Comparison of ENCODE assay signal across 12 cellular contexts in the genomic region with DNA sequence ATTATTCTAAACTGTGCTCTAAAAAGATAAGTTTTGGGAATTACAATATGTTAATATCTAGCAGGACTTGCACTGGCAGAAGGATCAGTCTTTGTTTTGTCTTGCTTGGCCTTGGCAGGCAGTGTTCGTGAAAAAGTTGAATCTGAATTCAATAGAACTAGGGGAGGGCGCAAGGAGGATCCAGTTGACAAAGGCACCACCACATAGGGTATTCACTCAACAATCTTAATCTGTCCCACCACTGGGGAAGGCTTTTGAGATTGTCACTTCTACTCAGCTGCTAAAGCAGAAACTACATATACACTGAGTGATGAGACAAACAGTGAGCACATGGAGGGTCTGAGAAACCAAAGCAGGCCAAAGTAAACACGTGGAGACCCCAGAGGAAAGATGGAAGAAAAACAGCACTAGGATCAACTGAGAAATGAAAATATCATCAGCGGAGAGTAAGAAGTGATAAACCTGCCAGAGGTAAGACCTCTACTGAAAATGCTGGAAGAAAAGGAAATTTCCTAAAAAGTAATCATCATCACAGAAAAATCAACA. TPM values are rescaled to one million over a fixed set of nuclear protein-coding genes. Genes with fewer than 3 reads are reported as not detected.
DNase-seq lines count a peak whose midpoint lies in the region; ATAC-seq, FAIRE-seq and TF ChIP-seq lines count a peak whose summit lies in the region.
"Had no signal": no experiment of that assay in that cellular context is flagged by ENCODE, and none has a peak within 500 bp of the region (broad histone marks: within the 10 kb centered on the region; RNA-seq: fewer than 3 reads in every experiment).

No MANE protein-coding gene starts in this region.

- DNase-seq in CD8-positive, alpha-beta memory T cell: no peak
- DNase-seq in HFFc6 (no peak), K562 (ENCODE audit: extremely low read depth in 1 of 4, low spot score in 3 of 4) (peak in 1 of 4 experiments; percentile 38), nephron progenitor cell (no peak), pancreas (no peak), LoVo (ENCODE audit: low spot score) (no peak), body of pancreas (no peak), C1 segment of cervical spinal cord (lab: John Stamatoyannopoulos, UW) (no peak)
- DNase-seq: activated CD4-positive, alpha-beta T cell treated with anti-CD3 and anti-CD28 coated beads, Interleukin-2, amount 50 U/mL, for 1 hour; DMS53; NCI-H1930 had no signal

- CTCF ChIA-PET in CD8-positive, alpha-beta memory T cell (lab: Charles Lee): no interaction called here
- CTCF ChIA-PET in K562 (lab: Yijun Ruan, JAX; ENCODE audit: low intra/inter-chr PET ratio): no interaction called here

- no peak overlapping the region for H3K4me3 ChIP-seq in CD8-positive, alpha-beta memory T cell (ENCODE audit: low read length)
- peak overlapping the region; percentile 90 for H3K4me3 ChIP-seq in K562
- H3K4me3 ChIP-seq in pancreas: no peak overlapping the region
- no peak overlapping the region for H3K4me3 ChIP-seq in body of pancreas

- H2AFZ ChIP-seq in K562 (ENCODE audit: low read depth, low read length): no peak overlapping the region

- TF ChIP-seq CTCF in HFFc6 (IDR thresholded peaks at IDR 0.05) (no peak), K562 (IDR thresholded peaks at IDR 0.05 in 2 of 3, conservative IDR thresholded peaks at IDR 0.05 in 1 of 3; ENCODE audit: insufficient read depth in 2 of 3, low read depth in 1 of 3, low read length in 3 of 3) (no peak), nephron progenitor cell (IDR thresholded peaks at IDR 0.05) (no peak), pancreas (IDR thresholded peaks at IDR 0.05) (no peak), body of pancreas (IDR thresholded peaks at IDR 0.05) (no peak)

- no peak for TF ChIP-seq RAD21 in K562 (CRISPR knock-in tag; conservative IDR thresholded peaks at IDR 0.05 in 1 of 2, IDR thresholded peaks at IDR 0.05 in 1 of 2)

- 19% methylated on average over 4 of the region's 4 CpGs for WGBS in K562 (ENCODE audit: insufficient coverage, low coverage, missing lambda C conversion rate)
- 61 to 65% methylated on average over 4 of the region's 4 CpGs for WGBS in pancreas, 2 donors
- 59 to 65% methylated on average over 4 of the region's 4 CpGs for WGBS in body of pancreas, 2 donors

- TF ChIP-seq EP300 in K562 (IDR thresholded peaks at IDR 0.05; ENCODE audit: low read length): no peak

- H3K9me3 ChIP-seq in CD8-positive, alpha-beta memory T cell (ENCODE audit: low read length): no peaks in the 10 kb centered on the region
- H3K9me3 ChIP-seq in K562 (replicated peaks; ENCODE audit: control insufficient read depth, insufficient read depth, low read depth, low read length) (no peaks in the 10 kb centered on the region), pancreas (no peaks in the 10 kb centered on the region), body of pancreas (no peaks in the 10 kb centered on the region)

- TF ChIP-seq POLR2A in K562 (conservative IDR thresholded peaks at IDR 0.05) (no peak), body of pancreas (IDR thresholded peaks at IDR 0.05) (no peak)

- ATAC-seq in K562 (peak; percentile 11), pancreas (no peak), body of pancreas (no peak)

- peak overlapping the region; percentile 11 to 98 (median 68) for H3K4me3 Mint-ChIP-seq in CD8-positive, alpha-beta memory T cell
- H3K4me3 Mint-ChIP-seq in HFFc6 (peak overlapping the region; percentile 94), nephron progenitor cell (peak overlapping the region; percentile 97)

- in situ Hi-C loops in K562 (cut with MboI): no loop called here

- intact Hi-C loops in K562 (cut with micrococcal nuclease): no loop called here
- intact Hi-C loops in pancreas (cut with DNase I): no loop called here
- intact Hi-C loops in body of pancreas (cut with DNase I): no loop called here

- H3K4me1 ChIP-seq in CD8-positive, alpha-beta memory T cell (ENCODE audit: insufficient read depth, low read length): peaks cover 17% of the 10 kb centered on the region
- H3K4me1 ChIP-seq in K562 (replicated peaks in 1 of 2; ENCODE audit: control insufficient read depth in 2 of 2, insufficient read depth in 2 of 2, low read length in 2 of 2) (peaks cover 23 to 38% of the 10 kb centered on the region in 2 experiments), pancreas (peaks cover 21 to 36% (median 23%) of the 10 kb centered on the region in 3 donors), body of pancreas (peaks cover 47% of the 10 kb centered on the region)

- H3K9me3 Mint-ChIP-seq in CD8-positive, alpha-beta memory T cell: no peaks in the 10 kb centered on the region
- H3K9me3 Mint-ChIP-seq in HFFc6 (no peaks in the 10 kb centered on the region), nephron progenitor cell (no peaks in the 10 kb centered on the region)

- peaks cover 12% of the 10 kb centered on the region; the same call in 1 of the 2 replicates for H4K20me1 ChIP-seq in K562 (replicated peaks; ENCODE audit: control insufficient read depth, insufficient read depth, low read length)

- BruUV-seq in K562 (replicated peaks; lab: Mats Ljungman, UMichigan): no TSS peak

- peaks cover 0 to 7% (median 0%) of the 10 kb centered on the region in 3 donors for H3K36me3 Mint-ChIP-seq in CD8-positive, alpha-beta memory T cell
- H3K36me3 Mint-ChIP-seq in HFFc6 (ENCODE audit: low read depth) (no peaks in the 10 kb centered on the region), nephron progenitor cell (ENCODE audit: low read depth) (peaks cover 13% of the 10 kb centered on the region)

- peak overlapping the region; percentile 53 to 70; a peak in 3 of 4 replicates for H3K9ac ChIP-seq in K562 (ENCODE audit: insufficient read depth in 1 of 2, low read depth in 2 of 2, low read length in 2 of 2)

- no peaks in the 10 kb centered on the region for H3K36me3 ChIP-seq in CD8-positive, alpha-beta memory T cell (ENCODE audit: insufficient read depth, low read length)
- H3K36me3 ChIP-seq in K562 (ENCODE audit: control insufficient read depth, insufficient read depth, low read length) (peaks cover 3% of the 10 kb centered on the region; the same call in 1 of the 3 replicates), pancreas (no peaks in the 10 kb centered on the region), body of pancreas (replicated peaks in 1 of 2; ENCODE audit: insufficient read depth in 1 of 2, low read depth in 2 of 2) (no peaks in the 10 kb centered on the region)

- POLR2A ChIA-PET in CD8-positive, alpha-beta memory T cell (lab: Charles Lee): no interaction called here
- POLR2A ChIA-PET in K562 (lab: Yijun Ruan, JAX): interaction anchor here (1.4 to 2.1 kb wide), 3 partner anchors 9 to 28 kb away, joined by 5 to 6 read pairs (median 5); a partner anchor contains a TSS

- no peaks in the 10 kb centered on the region for H3K27me3 ChIP-seq in CD8-positive, alpha-beta memory T cell (ENCODE audit: insufficient read depth, low read length, poor library complexity, severe bottlenecking)
- H3K27me3 ChIP-seq in K562 (ENCODE audit: control insufficient read depth in 2 of 2, insufficient read depth in 2 of 2, low read length in 2 of 2) (no peaks in the 10 kb centered on the region), pancreas (no peaks in the 10 kb centered on the region), body of pancreas (no peaks in the 10 kb centered on the region)

- H3K27me3 Mint-ChIP-seq in CD8-positive, alpha-beta memory T cell: no peaks in the 10 kb centered on the region
- H3K27me3 Mint-ChIP-seq in HFFc6 (ENCODE audit: insufficient read depth): no peaks in the 10 kb centered on the region
- H3K27me3 Mint-ChIP-seq in nephron progenitor cell (ENCODE audit: low read depth, poor library complexity): peaks cover 3% of the 10 kb centered on the region

- peak overlapping the region in 5 of 8 donors; percentile 1 to 74 (median 38) for H3K27ac Mint-ChIP-seq in CD8-positive, alpha-beta memory T cell
- H3K27ac Mint-ChIP-seq in HFFc6: no peak overlapping the region
- H3K27ac Mint-ChIP-seq in nephron progenitor cell: no peak overlapping the region

- peaks cover 68% of the 10 kb centered on the region for H3K79me2 ChIP-seq in K562 (ENCODE audit: control insufficient read depth, insufficient read depth, low read length)

- peak; percentile 40 for FAIRE-seq in K562 (lab: Jason Lieb, UNC)
- no peak for FAIRE-seq in pancreas (lab: Jason Lieb, UNC)

- no peak overlapping the region for H3K27ac ChIP-seq in CD8-positive, alpha-beta memory T cell (ENCODE audit: low read depth, low read length)
- H3K27ac ChIP-seq in K562 (ENCODE audit: extremely low read depth, low read depth, low read length): peak overlapping the region; percentile 85
- no peak overlapping the region for H3K27ac ChIP-seq in pancreas
- H3K27ac ChIP-seq in body of pancreas: no peak overlapping the region
- H3K27ac ChIP-seq: HL-60 had no signal

- H3K4me2 ChIP-seq in K562 (ENCODE audit: insufficient read depth, low read length): peak overlapping the region; percentile 75

- peaks cover 39 to 52% (median 47%) of the 10 kb centered on the region in 3 donors for H3K4me1 Mint-ChIP-seq in CD8-positive, alpha-beta memory T cell
- H3K4me1 Mint-ChIP-seq in HFFc6 (ENCODE audit: low read depth): peaks cover 48% of the 10 kb centered on the region
- peaks cover 42% of the 10 kb centered on the region for H3K4me1 Mint-ChIP-seq in nephron progenitor cell

- no peaks in the 10 kb centered on the region for H3K9me1 ChIP-seq in K562 (ENCODE audit: control insufficient read depth, insufficient read depth, low read length)

RNA-seq across cellular contexts. Expression of a gene that starts 2.4 kb away (rescaled TPM):
- 10 to 100 TPM; 64.3 to 70.1 TPM for total RNA-seq in CD8-positive, alpha-beta memory T cell
- polyA plus RNA-seq in CD8-positive, alpha-beta memory T cell: 39.8 TPM
- total RNA-seq in HFFc6 (2021; fragmentation: NEBNext Ultra II Directional; extraction: Animal tissue kit (Norgen Biotek cat#: 25700)): 100 to 1,000 TPM; 104 to 117 (median 112) TPM
- total RNA-seq in K562 (2011; cell fraction: chromatin; rRNA removed; ENCODE audit: low replicate concordance): 260 and 308 TPM in 2 replicates
- 392 and 441 TPM in 2 replicates for total RNA-seq in K562 (2011; cell fraction: nucleolus; rRNA removed)
- total RNA-seq in K562 (2011; cell fraction: nucleoplasm; rRNA removed): 458 and 539 TPM in 2 replicates
- total RNA-seq in K562 (2014; rRNA removed) (99.9 and 121 TPM in 2 replicates), K562 (2014; rRNA removed; fragmentation: Illumina TruSeq; extraction: Trizol) (70.4 and 72.1 TPM in 2 replicates), K562 (2015; rRNA removed; fragmentation: Illumina TruSeq; extraction: Trizol) (57.0 and 61.0 TPM in 2 replicates), K562 (2021) (102 and 113 TPM in 2 replicates), pancreas (10 to 100 TPM; 43.9 to 64.2 (median 52.8) TPM), body of pancreas (100 to 1,000 TPM in 1 of 2 donors, 10 to 100 TPM in 1; 87.7 to 130 TPM)
- polyA plus RNA-seq in K562 (2011; rRNA removed) (58.4 and 62.2 TPM in 2 replicates), K562 (2014; fragmentation: Illumina TruSeq; extraction: Trizol) (50.6 and 51.7 TPM in 2 replicates), K562 (2014; fragmentation: Nextera tagmentation; extraction: Ambion mirVana) (10 to 100 TPM; 15.6 to 27.3 TPM), K562 (2014; rRNA removed) (43.8 and 50.9 TPM in 2 replicates), pancreas (10 to 100 TPM; 29.2 to 37.4 TPM)
- polyA plus RNA-seq in K562 (2011; cell fraction: cytosol; rRNA removed): 72.0 and 91.3 TPM in 2 replicates
- 67.5 and 105 TPM in 2 replicates for polyA plus RNA-seq in K562 (2011; cell fraction: nucleus; rRNA removed)
- polyA plus RNA-seq in K562 (2012): 70.1 and 113 TPM in 2 replicates
- 122 and 186 TPM in 2 replicates for polyA minus RNA-seq in K562 (2011; rRNA and poly(A)+ RNA removed)
- polyA minus RNA-seq in K562 (2011; cell fraction: cytosol; rRNA and poly(A)+ RNA removed): 163 and 192 TPM in 2 replicates
- polyA minus RNA-seq in K562 (2011; cell fraction: nucleus; rRNA and poly(A)+ RNA removed): 84.7 and 112 TPM in 2 replicates

RNA-seq across cellular contexts. Expression of a gene that starts 28.2 kb away (rescaled TPM):
- total RNA-seq in CD8-positive, alpha-beta memory T cell: 100 to 1,000 TPM; 334 to 359 TPM
- polyA plus RNA-seq in CD8-positive, alpha-beta memory T cell: 77.2 TPM
- total RNA-seq in HFFc6 (2021; fragmentation: NEBNext Ultra II Directional; extraction: Animal tissue kit (Norgen Biotek cat#: 25700)): 100 to 1,000 TPM; 114 to 150 (median 138) TPM
- total RNA-seq in K562 (2011; cell fraction: chromatin; rRNA removed; ENCODE audit: low replicate concordance): 51.6 and 102 TPM in 2 replicates
- 53.4 and 64.7 TPM in 2 replicates for total RNA-seq in K562 (2011; cell fraction: nucleolus; rRNA removed)
- total RNA-seq in K562 (2011; cell fraction: nucleoplasm; rRNA removed): 48.0 and 83.7 TPM in 2 replicates
- 72.5 and 172 TPM in 2 replicates for total RNA-seq in K562 (2014; rRNA removed)
- total RNA-seq in K562 (2014; rRNA removed; fragmentation: Illumina TruSeq; extraction: Trizol): 123 and 159 TPM in 2 replicates
- total RNA-seq in K562 (2015; rRNA removed; fragmentation: Illumina TruSeq; extraction: Trizol): 102 and 112 TPM in 2 replicates
- 200 and 218 TPM in 2 replicates for total RNA-seq in K562 (2021)
- polyA plus RNA-seq in K562 (2011; rRNA removed): 142 and 160 TPM in 2 replicates
- polyA plus RNA-seq in K562 (2011; cell fraction: cytosol; rRNA removed): 73.9 and 107 TPM in 2 replicates
- polyA plus RNA-seq in K562 (2011; cell fraction: nucleus; rRNA removed): 128 and 152 TPM in 2 replicates
- 139 and 178 TPM in 2 replicates for polyA plus RNA-seq in K562 (2012)
- polyA plus RNA-seq in K562 (2014; fragmentation: Illumina TruSeq; extraction: Trizol): 121 and 146 TPM in 2 replicates
- 100 to 1,000 TPM; 109 to 135 TPM for polyA plus RNA-seq in K562 (2014; fragmentation: Nextera tagmentation; extraction: Ambion mirVana)
- 62.4 and 69.4 TPM in 2 replicates for polyA plus RNA-seq in K562 (2014; rRNA removed)
- 166 and 195 TPM in 2 replicates for polyA minus RNA-seq in K562 (2011; rRNA and poly(A)+ RNA removed)
- 80.8 and 83.8 TPM in 2 replicates for polyA minus RNA-seq in K562 (2011; cell fraction: cytosol; rRNA and poly(A)+ RNA removed)
- 64.9 and 78.0 TPM in 2 replicates for polyA minus RNA-seq in K562 (2011; cell fraction: nucleus; rRNA and poly(A)+ RNA removed)
- 10 to 100 TPM; 36.1 to 57.6 (median 49.6) TPM for total RNA-seq in pancreas
- polyA plus RNA-seq in pancreas: 10 to 100 TPM in 1 of 2 donors, 1 to 10 TPM in 1; 7.9 to 17.8 TPM
- total RNA-seq in body of pancreas: 10 to 100 TPM in 1 of 2 donors, 1 to 10 TPM in 1; 9.2 to 24.6 TPM

RNA-seq across cellular contexts. Expression of a gene that starts 28.4 kb away (rescaled TPM):
- 10 to 100 TPM; 87.9 to 91.9 TPM for total RNA-seq in CD8-positive, alpha-beta memory T cell
- 114 TPM for polyA plus RNA-seq in CD8-positive, alpha-beta memory T cell
- total RNA-seq in HFFc6 (2021; fragmentation: NEBNext Ultra II Directional; extraction: Animal tissue kit (Norgen Biotek cat#: 25700)): 10 to 100 TPM; 62.8 to 77.0 (median 74.3) TPM
- total RNA-seq in K562 (2011; cell fraction: chromatin; rRNA removed; ENCODE audit: low replicate concordance): 58.2 and 95.4 TPM in 2 replicates
- total RNA-seq in K562 (2011; cell fraction: nucleolus; rRNA removed): 32.0 and 35.3 TPM in 2 replicates
- 73.5 and 93.4 TPM in 2 replicates for total RNA-seq in K562 (2011; cell fraction: nucleoplasm; rRNA removed)
- 107 and 123 TPM in 2 replicates for total RNA-seq in K562 (2014; rRNA removed)
- total RNA-seq in K562 (2014; rRNA removed; fragmentation: Illumina TruSeq; extraction: Trizol): 81.7 and 85.8 TPM in 2 replicates
- 56.4 and 62.3 TPM in 2 replicates for total RNA-seq in K562 (2015; rRNA removed; fragmentation: Illumina TruSeq; extraction: Trizol)
- 69.5 and 71.1 TPM in 2 replicates for total RNA-seq in K562 (2021)
- 66.3 and 73.1 TPM in 2 replicates for polyA plus RNA-seq in K562 (2011; rRNA removed)
- 20.5 and 41.8 TPM in 2 replicates for polyA plus RNA-seq in K562 (2011; cell fraction: cytosol; rRNA removed)
- 28.3 and 43.0 TPM in 2 replicates for polyA plus RNA-seq in K562 (2011; cell fraction: nucleus; rRNA removed)
- polyA plus RNA-seq in K562 (2012): 73.2 and 85.8 TPM in 2 replicates
- 88.9 and 90.0 TPM in 2 replicates for polyA plus RNA-seq in K562 (2014; fragmentation: Illumina TruSeq; extraction: Trizol)
- polyA plus RNA-seq in K562 (2014; fragmentation: Nextera tagmentation; extraction: Ambion mirVana): 100 to 1,000 TPM in 1 of 2 experiments, 10 to 100 TPM in 1; 60.4 to 134 TPM
- 88.4 and 101 TPM in 2 replicates for polyA plus RNA-seq in K562 (2014; rRNA removed)
- 83.7 and 89.0 TPM in 2 replicates for polyA minus RNA-seq in K562 (2011; rRNA and poly(A)+ RNA removed)
- polyA minus RNA-seq in K562 (2011; cell fraction: cytosol; rRNA and poly(A)+ RNA removed): 36.7 and 51.5 TPM in 2 replicates
- polyA minus RNA-seq in K562 (2011; cell fraction: nucleus; rRNA and poly(A)+ RNA removed): 30.0 and 42.9 TPM in 2 replicates
- total RNA-seq in pancreas: 10 to 100 TPM in 4 of 6 donors, 1 to 10 TPM in 2; 5.9 to 14.0 (median 11.7) TPM
- polyA plus RNA-seq in pancreas: 1 to 10 TPM; 3.2 to 6.6 TPM
- 10 to 100 TPM in 1 of 2 donors, 1 to 10 TPM in 1; 6.6 to 15.6 TPM for total RNA-seq in body of pancreas

Comparison
In these comparisons a context has a peak if more than half of its experiments do, and no peak if none do; other contexts are left out.
1. H3K27ac Mint-ChIP-seq: peak in CD8-positive, alpha-beta memory T cell (5 of 8); none in HFFc6 (single experiment) and nephron progenitor cell (single experiment).
2. Peak in every context shown above with its lines, with median percentiles within 50 percentile points of each other: H3K4me3 Mint-ChIP-seq.